20 cellular contexts compared by ENCODE assay signal in the genomic region with DNA sequence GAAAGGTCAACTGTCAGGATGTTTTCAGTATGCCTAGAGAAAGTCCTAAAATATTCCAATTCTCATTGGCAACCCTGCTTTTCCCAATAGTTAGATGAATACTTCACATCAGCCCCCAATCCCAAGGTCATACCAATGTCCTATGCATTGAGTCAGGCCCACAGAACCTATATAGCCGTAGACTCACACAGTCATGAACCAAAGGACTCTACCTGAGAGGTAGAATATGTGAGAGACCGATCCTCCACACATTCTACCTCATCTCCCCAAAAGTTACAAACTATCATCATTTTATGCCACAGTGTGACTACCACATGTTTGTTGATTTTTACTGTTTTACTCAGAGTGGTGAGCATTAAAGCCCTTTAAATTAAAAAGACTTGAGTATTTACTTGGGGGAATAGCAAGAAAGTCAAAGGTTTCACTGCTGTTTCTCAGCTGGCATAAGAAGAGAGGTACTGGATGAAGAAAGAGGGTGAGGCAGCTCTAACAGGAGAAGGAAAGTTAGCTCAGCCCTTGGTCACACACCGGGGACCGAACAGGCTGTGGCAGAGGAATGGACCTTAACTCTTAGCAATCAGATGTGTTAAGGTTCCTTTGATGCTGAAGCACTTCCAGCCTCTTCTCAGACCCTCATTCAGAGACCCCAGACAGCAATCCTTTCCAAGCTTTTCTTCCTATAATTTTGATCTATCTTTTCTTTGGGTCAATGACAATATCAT. TPM values are rescaled to one million over a fixed set of nuclear protein-coding genes. Genes with fewer than 3 reads are reported as not detected.
DNase-seq lines count a peak whose midpoint lies in the region; ATAC-seq and TF ChIP-seq lines count a peak whose summit lies in the region.
"Had no signal": no experiment of that assay in that cellular context is flagged by ENCODE, and none has a peak within 500 bp of the region (broad histone marks: within the 10 kb centered on the region; RNA-seq: fewer than 3 reads in every experiment).

No MANE protein-coding gene starts in this region.

- POLR2A ChIA-PET in GM10248 (lab: Yijun Ruan, JAX) = interaction anchor here (1.4 kb wide), 1 partner anchor 30 kb away, joined by 3 read pairs; no protein-coding TSS in a partner anchor

- no peak for TF ChIP-seq CTCF in stomach (IDR thresholded peaks at IDR 0.05)
- TF ChIP-seq CTCF in GM10248 (IDR thresholded peaks at IDR 0.05; ENCODE audit: control extremely low read depth, extremely low read depth, low read depth, missing control alignments) = no peak

- H3K4me1 ChIP-seq in effector memory CD4-positive, alpha-beta T cell (ENCODE audit: control insufficient read depth, insufficient read depth, low read length, poor library complexity, severe bottlenecking) = peaks cover 56% of the 10 kb centered on the region
- H3K4me1 ChIP-seq in stomach = peaks cover 0 to 6% (median 0%) of the 10 kb centered on the region in 4 donors
- H3K4me1 ChIP-seq: adrenal gland had no signal

- peak overlapping the region; percentile 90 for H3K27ac ChIP-seq in effector memory CD4-positive, alpha-beta T cell (ENCODE audit: insufficient read depth, low read length, poor library complexity, severe bottlenecking)
- peak overlapping the region in 4 of 5 donors; percentile 7 to 78 (median 60) for H3K27ac ChIP-seq in stomach
- H3K27ac ChIP-seq: adrenal gland, cardiac muscle cell, PC-9 had no signal

- no peaks in the 10 kb centered on the region for H3K27me3 ChIP-seq in effector memory CD4-positive, alpha-beta T cell (replicated peaks; ENCODE audit: control insufficient read depth, insufficient read depth, low read length, poor library complexity, severe bottlenecking)
- peaks cover 0 to 4% (median 0%) of the 10 kb centered on the region in 3 donors for H3K27me3 ChIP-seq in stomach
- H3K27me3 ChIP-seq: adrenal gland had no signal

- no peak for DNase-seq in activated CD4-positive, CD25-positive, alpha-beta regulatory T cell (lab: John Stamatoyannopoulos, UW)
- DNase-seq in Jurkat, Clone E6-1 (ENCODE audit: low read depth, low spot score) = no peak
- no peak for DNase-seq in effector memory CD4-positive, alpha-beta T cell
- DNase-seq in stomach = no peak
- no peak for DNase-seq in GM19238 (ENCODE audit: insufficient read length, low spot score)
- DNase-seq in GM10248 (ENCODE audit: extremely low spot score) = no peak
- DNase-seq: 8988T; adrenal gland; effector CD8-positive, alpha-beta T cell; EL; HCEC 1CT; NCI-H2029 treated with DMSO at 0.1 percent for 48 hours; NCI-H524; PC-9 had no signal

- ATAC-seq in activated CD4-positive, CD25-positive, alpha-beta regulatory T cell treated with anti-CD3 and anti-CD28 coated beads, Interleukin-2, amount 50 U/mL, for 24 hours = peak; percentile 16 to 22
- no peak for ATAC-seq in HG03039 (IDR thresholded peaks at IDR 0.05; ENCODE audit: unreplicated experiment)

- no peaks in the 10 kb centered on the region for H3K9me3 ChIP-seq in effector memory CD4-positive, alpha-beta T cell (ENCODE audit: control insufficient read depth, low read length)
- no peaks in the 10 kb centered on the region for H3K9me3 ChIP-seq in stomach
- H3K9me3 ChIP-seq: adrenal gland had no signal

- WGBS in stomach, 5 donors = 64 to 76% (median 70%) methylated on average over 4 of the region's 4 CpGs

- peaks cover 3% of the 10 kb centered on the region for H3K36me3 ChIP-seq in effector memory CD4-positive, alpha-beta T cell (ENCODE audit: control insufficient read depth, insufficient read depth, low read length)
- no peaks in the 10 kb centered on the region for H3K36me3 ChIP-seq in stomach
- H3K36me3 ChIP-seq: adrenal gland, cardiac muscle cell had no signal

- TF ChIP-seq POLR2A in stomach (IDR thresholded peaks at IDR 0.05) = no peak

- H3K4me3 ChIP-seq in Jurkat, Clone E6-1 (ENCODE audit: low read length) = peak overlapping the region; percentile 74
- peak overlapping the region; percentile 69 for H3K4me3 ChIP-seq in effector memory CD4-positive, alpha-beta T cell (ENCODE audit: insufficient read depth, low read depth, low read length, poor library complexity, severe bottlenecking)
- H3K4me3 ChIP-seq in stomach = peak overlapping the region in 3 of 4 donors; percentile 30 to 40 (median 34)
- H3K4me3 ChIP-seq: adrenal gland, cardiac muscle cell, PC-9 had no signal

- no peak for TF ChIP-seq EP300 in stomach (IDR thresholded peaks at IDR 0.05)

- CTCF ChIA-PET in GM10248 (lab: Yijun Ruan, JAX) = interaction anchor here (1.0 to 7.1 kb wide), 6 partner anchors 15 to 243 kb away, joined by 3 to 120 read pairs (median 4); a partner anchor contains a TSS

- intact Hi-C loops in stomach (cut with DNase I; ENCODE audit: low total_unique reads) = no loop called here

RNA-seq across cellular contexts. Expression of a gene that starts 0.9 kb away (rescaled TPM):
- 6.5 TPM for polyA plus RNA-seq in Jurkat, Clone E6-1 (2012; ENCODE audit: insufficient read depth, insufficient read length)
- 10 to 100 TPM in 1 of 5 donors, 1 to 10 TPM in 1, under 1 TPM in 1, not detected in 2; 0.58 to 11.9 (median 9.2) TPM for total RNA-seq in stomach
- 10 to 100 TPM in 1 of 3 donors, 1 to 10 TPM in 2; 6.4 to 23.7 (median 8.4) TPM for polyA plus RNA-seq in stomach
- total RNA-seq: cardiac muscle cell, HT1080, kidney epithelial cell, osteocyte, PC-9 had no signal
- polyA plus RNA-seq: cardiac muscle cell had no signal

RNA-seq across cellular contexts. Expression of a gene that starts 28.4 kb away (rescaled TPM):
- not detected for polyA plus RNA-seq in Jurkat, Clone E6-1 (2012; ENCODE audit: insufficient read depth, insufficient read length)
- total RNA-seq in stomach = 1 to 10 TPM in 2 of 5 donors, under 1 TPM in 2, not detected in 1; 0.45 to 4.2 (median 1.3) TPM
- 1 to 10 TPM; 1.3 to 3.7 (median 2.1) TPM for polyA plus RNA-seq in stomach
- total RNA-seq: cardiac muscle cell, osteocyte had no signal
- polyA plus RNA-seq: cardiac muscle cell had no signal
